ENCODE assay signal across 23 cellular contexts in the genomic region with DNA sequence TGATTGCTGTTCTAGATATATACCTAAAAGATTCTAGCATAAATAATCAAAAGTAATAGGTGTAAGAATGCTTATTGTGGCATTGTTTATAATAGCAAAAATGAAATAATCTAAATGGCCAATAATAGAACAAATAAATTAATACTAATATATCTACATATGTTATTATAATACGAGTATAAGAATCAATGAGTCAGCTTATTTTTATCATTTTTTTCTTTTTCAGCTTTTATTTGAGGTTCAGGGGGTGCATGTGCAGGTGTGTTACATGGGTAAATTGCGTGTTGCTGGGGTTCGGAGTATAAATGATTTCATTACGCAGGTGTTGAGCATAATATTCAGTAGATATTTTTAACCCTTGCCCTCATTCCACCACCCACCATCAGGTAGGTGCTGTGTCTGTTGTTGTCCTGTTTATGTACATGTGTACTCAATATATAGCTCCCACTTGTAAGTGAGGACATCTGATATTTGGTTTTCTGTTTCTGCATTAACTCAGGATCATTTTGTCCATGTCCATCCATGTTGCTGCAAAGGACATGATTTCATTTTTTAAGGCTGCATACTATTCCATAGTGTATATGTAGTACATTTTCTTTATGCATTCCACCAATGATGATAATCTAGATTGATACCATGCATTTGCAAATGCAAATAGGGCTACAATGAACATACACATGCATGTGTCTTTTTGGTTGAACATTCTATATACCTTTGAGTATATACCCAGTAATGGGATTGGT.
"Had no signal": no experiment of that assay in that cellular context is flagged by ENCODE, and none has a peak within 500 bp of the region (broad histone marks: within the 10 kb centered on the region; RNA-seq: fewer than 3 reads in every experiment).

No MANE protein-coding gene starts in this region.

- H3K27me3 ChIP-seq: gastrocnemius medialis, spleen, testis, tibial artery had no signal

- H3K36me3 ChIP-seq: gastrocnemius medialis, lower lobe of right lung, spleen, tibial artery had no signal

- FAIRE-seq: keratinocyte had no signal

- DNase-seq: effector CD8-positive, alpha-beta T cell; endodermal cell; foreskin fibroblast; gastrocnemius medialis; head of caudate nucleus; left ventricle myocardium superior; lower lobe of right lung; naive thymus-derived CD8-positive, alpha-beta T cell; nephron progenitor cell; nucleus accumbens; posterior cingulate gyrus; psoas muscle; right cardiac atrium; spleen; stimulated activated CD4-positive, alpha-beta T cell treated with anti-CD3 and anti-CD28 coated beads, Interleukin-4, amount 100 ng/mL, for 4 hours; stimulated activated naive CD8-positive, alpha-beta T cell treated with anti-CD3 and anti-CD28 coated beads, Interleukin-15, Interleukin-2, amounts not matched to agents 100 U/mL and 50 U/mL, for 24 hours; substantia nigra; testis; tibial artery had no signal

- H3K27ac ChIP-seq: epithelial cell of prostate, gastrocnemius medialis, lower lobe of right lung, psoas muscle, skin epidermis, spleen, testis, tibial artery had no signal

- H3K4me3 ChIP-seq: gastrocnemius medialis, lower lobe of right lung, psoas muscle, skin epidermis, spleen, testis, tibial artery had no signal

- ATAC-seq: esophagus mucosa; gastrocnemius medialis; left ventricle myocardium superior; naive thymus-derived CD8-positive, alpha-beta T cell; psoas muscle; right cardiac atrium; stimulated activated naive CD8-positive, alpha-beta T cell treated with anti-CD3 and anti-CD28 coated beads, Interleukin-15, Interleukin-2, amounts not matched to agents 100 U/mL and 50 U/mL, for 24 hours had no signal

- H3K9me3 ChIP-seq: gastrocnemius medialis, testis had no signal

- H3K4me1 ChIP-seq: gastrocnemius medialis, lower lobe of right lung, psoas muscle, spleen, testis, tibial artery had no signal
